In genomic region chr3:107064445-107065060, GRCh38 we compare ENCODE assay signal across 8 cellular contexts.
DNase-seq lines count a peak whose midpoint lies in the region; ATAC-seq and TF ChIP-seq lines count a peak whose summit lies in the region.

No MANE protein-coding gene starts in this region.

- no peaks in the 10 kb centered on the region for H3K79me2 ChIP-seq in MM.1S (ENCODE audit: low read length)

- no peak overlapping the region for H3K4me3 Mint-ChIP-seq in activated naive CD8-positive, alpha-beta T cell treated with anti-CD3 and anti-CD28 coated beads for 36 hours

- no peaks in the 10 kb centered on the region for H3K36me3 Mint-ChIP-seq in activated naive CD8-positive, alpha-beta T cell treated with anti-CD3 and anti-CD28 coated beads for 36 hours

- no peak overlapping the region for H3K27ac Mint-ChIP-seq in activated naive CD8-positive, alpha-beta T cell treated with anti-CD3 and anti-CD28 coated beads for 36 hours

- H3K27me3 ChIP-seq in MM.1S (replicated peaks; ENCODE audit: insufficient read depth, low read length): no peaks in the 10 kb centered on the region
- H3K27me3 ChIP-seq in SJCRH30: no peaks in the 10 kb centered on the region
- no peaks in the 10 kb centered on the region for H3K27me3 ChIP-seq in cardiac muscle cell
- H3K27me3 ChIP-seq in psoas muscle (ENCODE audit: insufficient read depth in 3 of 3, low read length in 2 of 3): no peaks in the 10 kb centered on the region

- peaks cover 9% of the 10 kb centered on the region for H3K4me1 Mint-ChIP-seq in activated naive CD8-positive, alpha-beta T cell treated with anti-CD3 and anti-CD28 coated beads for 36 hours

- ATAC-seq in psoas muscle: peak; percentile 74 to 92 (median 84)

- no peaks in the 10 kb centered on the region for H3K4me1 ChIP-seq in MM.1S (ENCODE audit: low read length)
- H3K4me1 ChIP-seq in SJCRH30: peaks cover 9% of the 10 kb centered on the region
- peaks cover 3% of the 10 kb centered on the region for H3K4me1 ChIP-seq in cardiac muscle cell (ENCODE audit: low read depth)
- H3K4me1 ChIP-seq in psoas muscle: peaks cover 5% of the 10 kb centered on the region

- no peaks in the 10 kb centered on the region for H3F3A ChIP-seq in MM.1S (ENCODE audit: insufficient read depth, low read length)

- H3K9me3 Mint-ChIP-seq in activated naive CD8-positive, alpha-beta T cell treated with anti-CD3 and anti-CD28 coated beads for 36 hours: no peaks in the 10 kb centered on the region

- 5 to 6% (median 6%) methylated on average over 8 of the region's 8 CpGs for WGBS in psoas muscle, 3 donors

- H3K4me3 ChIP-seq in HFF-Myc (replicated peaks; ENCODE audit: low read depth, low read length) (no peak overlapping the region), MM.1S (ENCODE audit: low read length) (no peak overlapping the region), SJCRH30 (no peak overlapping the region), cardiac muscle cell (no peak overlapping the region), psoas muscle (no peak overlapping the region)

- H3K9ac ChIP-seq in MM.1S (ENCODE audit: low read length): no peak overlapping the region

- no peaks in the 10 kb centered on the region for H4K20me1 ChIP-seq in MM.1S (ENCODE audit: insufficient read depth, low read length)

- no peak overlapping the region for H2AFZ ChIP-seq in MM.1S (ENCODE audit: low read length)

- no peak overlapping the region for H3K4me2 ChIP-seq in MM.1S (ENCODE audit: low read depth, low read length)

- H3K36me3 ChIP-seq in MM.1S (replicated peaks; ENCODE audit: insufficient read depth, low read length) (no peaks in the 10 kb centered on the region), SJCRH30 (no peaks in the 10 kb centered on the region), cardiac muscle cell (no peaks in the 10 kb centered on the region), psoas muscle (ENCODE audit: insufficient read depth in 1 of 2, low read depth in 1 of 2) (no peaks in the 10 kb centered on the region)

- H3K27ac ChIP-seq in MM.1S (ENCODE audit: low read length): no peak overlapping the region
- no peak overlapping the region for H3K27ac ChIP-seq in SJCRH30
- H3K27ac ChIP-seq in cardiac muscle cell: no peak overlapping the region
- H3K27ac ChIP-seq in psoas muscle: no peak overlapping the region

- peaks cover 10% of the 10 kb centered on the region for H3K27me3 Mint-ChIP-seq in activated naive CD8-positive, alpha-beta T cell treated with anti-CD3 and anti-CD28 coated beads for 36 hours

- TF ChIP-seq CTCF in GM12874 (IDR thresholded peaks at IDR 0.05; ENCODE audit: insufficient read depth, low read depth, low read length): peak; percentile 76
- peak; percentile 80 for TF ChIP-seq CTCF in HFF-Myc (IDR thresholded peaks at IDR 0.05; ENCODE audit: low read depth, low read length, missing control alignments)
- peak; percentile 85 for TF ChIP-seq CTCF in MM.1S (IDR thresholded peaks at IDR 0.05; ENCODE audit: low read length)
- TF ChIP-seq CTCF in cardiac muscle cell (IDR thresholded peaks at IDR 0.05; ENCODE audit: low read depth, low read length): peak; percentile 85
- TF ChIP-seq CTCF in psoas muscle (IDR thresholded peaks at IDR 0.05): peak; percentile 79

- intact Hi-C loops in psoas muscle (cut with DNase I): loop anchor here (5.0 to 10.0 kb wide), 3 partner anchors 237 to 1380 kb away; no protein-coding TSS in a partner anchor
- intact Hi-C loops in posterior vena cava (cut with DNase I): no loop called here

- no peaks in the 10 kb centered on the region for H3K9me2 ChIP-seq in MM.1S (replicated peaks; ENCODE audit: insufficient read depth, low read length)

- DNase-seq in HFF-Myc (ENCODE audit: extremely low read depth, low read depth) (peak; percentile 68), MM.1S (peak; percentile 74), SJCRH30 (peak; percentile 58 to 89), cardiac muscle cell (ENCODE audit: low read depth in 1 of 2, low spot score in 1 of 2) (peak; percentile 82 to 88), psoas muscle (peak in 1 of 2 donors; percentile 22), posterior vena cava (ENCODE audit: low spot score) (no peak)
- DNase-seq in activated naive CD8-positive, alpha-beta T cell treated with anti-CD3 and anti-CD28 coated beads for 36 hours: peak; percentile 43

- H3K9me3 ChIP-seq in MM.1S (replicated peaks; ENCODE audit: insufficient read depth, low read length) (no peaks in the 10 kb centered on the region), SJCRH30 (replicated peaks) (no peaks in the 10 kb centered on the region), cardiac muscle cell (ENCODE audit: low read depth) (no peaks in the 10 kb centered on the region), psoas muscle (no peaks in the 10 kb centered on the region)

Comparison
In these comparisons a context has a peak if more than half of its experiments do, and no peak if none do; other contexts are left out.
1. intact Hi-C loops: an anchor here in psoas muscle (5.0 to 10.0 kb wide); none called in posterior vena cava.